In genomic region chr3:50632450-50632849, GRCh38 we compare ENCODE assay signal across 11 cellular contexts. TPM values are rescaled to one million over a fixed set of nuclear protein-coding genes. Genes with fewer than 3 reads are reported as not detected.
DNase-seq lines count a peak whose midpoint lies in the region; ATAC-seq, FAIRE-seq and TF ChIP-seq lines count a peak whose summit lies in the region.
"Had no signal": no experiment of that assay in that cellular context is flagged by ENCODE, and none has a peak within 500 bp of the region (broad histone marks: within the 10 kb centered on the region; RNA-seq: fewer than 3 reads in every experiment).

No MANE protein-coding gene starts in this region.

- H3K9me3 ChIP-seq in DND-41 (ENCODE audit: insufficient read depth, low read length, severe bottlenecking): no peaks in the 10 kb centered on the region
- no peaks in the 10 kb centered on the region for H3K9me3 ChIP-seq in tibial nerve
- H3K9me3 ChIP-seq: ascending aorta, prostate gland had no signal

- H2AFZ ChIP-seq in DND-41 (ENCODE audit: low read depth, low read length): no peak overlapping the region

- no peak for FAIRE-seq in RCC 7860 (lab: Jason Lieb, UNC)

- TF ChIP-seq CTCF in DND-41 (IDR thresholded peaks at IDR 0.05; ENCODE audit: borderline replicate concordance, extremely low read depth, low read length, poor library complexity, severe bottlenecking) (no peak), tibial nerve (IDR thresholded peaks at IDR 0.05) (no peak)

- no peaks in the 10 kb centered on the region for H3K9me3 Mint-ChIP-seq in naive thymus-derived CD8-positive, alpha-beta T cell
- H3K9me3 Mint-ChIP-seq: WTC11 had no signal

- POLR2A ChIA-PET in naive thymus-derived CD8-positive, alpha-beta T cell (lab: Charles Lee): interaction anchor here (0.9 to 1.2 kb wide), 2 partner anchors 16 to 21 kb away, joined by 3 to 4 read pairs; partner anchors contain the start of gene MAPKAPK3

- no peak for TF ChIP-seq POLR2A in tibial nerve (IDR thresholded peaks at IDR 0.05)

- no peak for TF ChIP-seq EP300 in tibial nerve (IDR thresholded peaks at IDR 0.05)

- ATAC-seq in DND-41 (ENCODE audit: insufficient read depth, low read depth) (no peak), HG03097 (IDR thresholded peaks at IDR 0.05; ENCODE audit: low FRiP score, unreplicated experiment) (no peak)
- ATAC-seq in naive thymus-derived CD8-positive, alpha-beta T cell: no peak
- ATAC-seq: WTC11 had no signal

- peaks cover 99% of the 10 kb centered on the region for H3K79me2 ChIP-seq in DND-41 (ENCODE audit: insufficient read depth, low read length)

- H3K4me1 ChIP-seq in DND-41 (ENCODE audit: insufficient read depth, low read length) (peaks cover 73% of the 10 kb centered on the region), tibial nerve (peaks cover 0 to 34% (median 8%) of the 10 kb centered on the region in 4 donors)
- H3K4me1 ChIP-seq: ascending aorta had no signal

- peaks cover 58 to 92% (median 90%) of the 10 kb centered on the region in 4 donors for H3K4me1 Mint-ChIP-seq in naive thymus-derived CD8-positive, alpha-beta T cell

- WGBS in tibial nerve, 2 donors: 45 to 49% methylated on average over 5 of the region's 5 CpGs

- peaks cover 0 to 27% (median 0%) of the 10 kb centered on the region in 3 donors for H3K36me3 Mint-ChIP-seq in naive thymus-derived CD8-positive, alpha-beta T cell
- H3K36me3 Mint-ChIP-seq: WTC11 had no signal

- peak overlapping the region; percentile 50; the same call in 1 of the 2 replicates for H3K27ac ChIP-seq in DND-41 (ENCODE audit: low read length)
- H3K27ac ChIP-seq in tibial nerve: no peak overlapping the region
- H3K27ac ChIP-seq: ascending aorta, prostate gland had no signal

- no peak overlapping the region for H3K9ac ChIP-seq in DND-41 (ENCODE audit: low read depth, low read length)

- peaks cover 86% of the 10 kb centered on the region for H3K36me3 ChIP-seq in DND-41 (ENCODE audit: insufficient read depth, low read length)
- no peaks in the 10 kb centered on the region for H3K36me3 ChIP-seq in tibial nerve
- H3K36me3 ChIP-seq: ascending aorta, prostate gland had no signal

- H3K27me3 Mint-ChIP-seq in naive thymus-derived CD8-positive, alpha-beta T cell: no peaks in the 10 kb centered on the region

- H3K4me3 Mint-ChIP-seq in naive thymus-derived CD8-positive, alpha-beta T cell: peak overlapping the region in 9 of 10 donors; percentile 26 to 75 (median 49)
- H3K4me3 Mint-ChIP-seq: WTC11 had no signal

- H3K27me3 ChIP-seq in DND-41 (ENCODE audit: insufficient read depth, low read length, poor library complexity): no peaks in the 10 kb centered on the region
- H3K27me3 ChIP-seq in tibial nerve: no peaks in the 10 kb centered on the region
- H3K27me3 ChIP-seq: ascending aorta had no signal

- H3K4me3 ChIP-seq in DND-41 (ENCODE audit: low read depth in 1 of 2, low read length in 2 of 2) (no peak overlapping the region), tibial nerve (no peak overlapping the region)
- H3K4me3 ChIP-seq: ascending aorta, prostate gland had no signal

- H3K27ac Mint-ChIP-seq in naive thymus-derived CD8-positive, alpha-beta T cell: peak overlapping the region; percentile 16 to 89 (median 72)
- H3K27ac Mint-ChIP-seq: WTC11 had no signal

- H4K20me1 ChIP-seq in DND-41 (ENCODE audit: insufficient read depth, low read length): peaks cover 89% of the 10 kb centered on the region

- H3K4me2 ChIP-seq in DND-41 (ENCODE audit: insufficient read depth, low read length): no peak overlapping the region

- DNase-seq in DND-41 (no peak), KG1 (lab: John Stamatoyannopoulos, UW) (peak; percentile 52), UCSD-AML1 (lab: John Stamatoyannopoulos, UW; ENCODE audit: unreplicated experiment) (peak; percentile 52), tibial nerve (ENCODE audit: low spot score in 2 of 2) (no peak), putamen (ENCODE audit: low spot score) (no peak), RCC 7860 (ENCODE audit: low spot score) (no peak)
- DNase-seq in naive thymus-derived CD8-positive, alpha-beta T cell: no peak

RNA-seq across cellular contexts. Expression of gene MAPKAPK3, which starts 15.5 kb away (rescaled TPM):
- total RNA-seq in naive thymus-derived CD8-positive, alpha-beta T cell: 10 to 100 TPM; 27.5 TPM
- 10 to 100 TPM; 42.4 to 48.2 (median 48.1) TPM for polyA plus RNA-seq in naive thymus-derived CD8-positive, alpha-beta T cell
- total RNA-seq in tibial nerve: 10 to 100 TPM; 17.2 to 53.7 (median 18.0) TPM

RNA-seq across cellular contexts. Expression of gene CISH, which starts 20.9 kb away (rescaled TPM):
- total RNA-seq in naive thymus-derived CD8-positive, alpha-beta T cell: 1 to 10 TPM; 8.1 to 8.8 TPM
- 100 to 1,000 TPM in 2 of 3 donors, 10 to 100 TPM in 1; 16.3 to 135 (median 100) TPM for polyA plus RNA-seq in naive thymus-derived CD8-positive, alpha-beta T cell
- 10 to 100 TPM in 1 of 4 donors, 1 to 10 TPM in 3; 5.5 to 15.5 (median 5.8) TPM for total RNA-seq in tibial nerve

RNA-seq across cellular contexts. Expression of gene DOCK3, which starts 42.3 kb away (rescaled TPM):
- total RNA-seq in naive thymus-derived CD8-positive, alpha-beta T cell: 1 to 10 TPM; 1.5 to 1.9 TPM
- polyA plus RNA-seq in naive thymus-derived CD8-positive, alpha-beta T cell: under 1 TPM; 0.14 to 0.63 (median 0.22) TPM
- 1 to 10 TPM; 4.0 to 6.3 (median 5.8) TPM for total RNA-seq in tibial nerve

Comparison
In these comparisons a context has a peak if more than half of its experiments do, and no peak if none do; other contexts are left out.
1. DNase-seq: peak in KG1 (single experiment) and UCSD-AML1 (single experiment); none in DND-41 (single experiment), naive thymus-derived CD8-positive, alpha-beta T cell (0 of 10), tibial nerve (0 of 2), putamen (single experiment) and RCC 7860 (single experiment).